ENCODE assay signal across 15 cellular contexts in the genomic region with DNA sequence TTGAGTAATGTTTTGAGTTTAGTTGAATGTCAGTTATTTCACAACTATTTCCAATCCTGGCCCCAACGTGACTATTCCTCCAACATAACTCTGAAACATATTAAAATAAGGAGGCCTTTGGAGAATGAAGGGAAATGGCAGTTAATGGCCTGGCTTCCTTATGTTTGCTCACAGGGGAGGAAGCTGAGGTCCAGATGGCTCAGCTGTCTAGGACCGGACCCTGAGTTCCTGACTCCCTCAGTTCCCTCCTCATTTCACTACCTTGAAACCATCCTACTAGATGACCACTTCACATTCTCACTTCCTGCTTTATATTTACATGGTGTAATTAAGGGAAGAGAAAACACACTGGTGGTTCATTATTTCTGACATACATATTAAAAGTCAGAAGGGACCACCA. TPM values are rescaled to one million over a fixed set of nuclear protein-coding genes. Genes with fewer than 3 reads are reported as not detected.
DNase-seq lines count a peak whose midpoint lies in the region; ATAC-seq, FAIRE-seq and TF ChIP-seq lines count a peak whose summit lies in the region.
"Had no signal": no experiment of that assay in that cellular context is flagged by ENCODE, and none has a peak within 500 bp of the region (broad histone marks: within the 10 kb centered on the region; RNA-seq: fewer than 3 reads in every experiment).

No MANE protein-coding gene starts in this region.

- H3K4me3 ChIP-seq in liver (ENCODE audit: low read depth in 1 of 3, low read length in 3 of 3): no peak overlapping the region
- H3K4me3 ChIP-seq in HepG2 (replicated peaks in 1 of 3; ENCODE audit: insufficient read depth in 1 of 3, low read depth in 2 of 3, low read length in 3 of 3): no peak overlapping the region
- no peak overlapping the region for H3K4me3 ChIP-seq in brain microvascular endothelial cell (ENCODE audit: low read depth, low read length)
- H3K4me3 ChIP-seq: HAP-1 had no signal

- FAIRE-seq in HepG2 (lab: Jason Lieb, UNC): no peak

- H3K4me1 ChIP-seq in liver (ENCODE audit: control insufficient read depth in 4 of 4, insufficient read depth in 4 of 4, low read length in 3 of 4) (no peaks in the 10 kb centered on the region), HepG2 (ENCODE audit: insufficient read depth, low read length) (peaks cover 14% of the 10 kb centered on the region)
- H3K4me1 ChIP-seq: HAP-1 had no signal

- H3K27ac ChIP-seq in liver (ENCODE audit: low read depth in 1 of 2, low read length in 2 of 2) (no peak overlapping the region), HepG2 (ENCODE audit: extremely low read length, insufficient read depth, low read length) (no peak overlapping the region), brain microvascular endothelial cell (no peak overlapping the region)
- H3K27ac ChIP-seq: parathyroid adenoma had no signal

- DNase-seq in HepG2 (ENCODE audit: low spot score) (no peak), SKM-1 (lab: John Stamatoyannopoulos, UW; ENCODE audit: unreplicated experiment) (peak; percentile 24), HPDE6-E6E7 (ENCODE audit: extremely low spot score) (no peak), brain microvascular endothelial cell (no peak), A172 (ENCODE audit: low spot score) (no peak)
- DNase-seq: activated T-cell treated with anti-CD3 and anti-CD28 coated beads, Interleukin-2, amount 50 U/mL, for 48 hours; cerebellar nuclear complex; kidney glomerular epithelial cell; NCI-H510A; T-helper 17 cell had no signal

- H4K20me1 ChIP-seq in HepG2 (ENCODE audit: insufficient read depth, low read length): no peaks in the 10 kb centered on the region

- 86% methylated on average over 2 of the region's 2 CpGs for WGBS in liver
- WGBS in HepG2 (ENCODE audit: low lambda C conversion rate): 56% methylated on average over 2 of the region's 2 CpGs

- no TSS peak for BruUV-seq in HepG2 (replicated peaks; lab: Mats Ljungman, UMichigan)

- TF ChIP-seq RAD21 in liver (IDR thresholded peaks at IDR 0.05) (no peak), HepG2 (CRISPR knock-in tag; IDR thresholded peaks at IDR 0.05) (no peak)

- POLR2A ChIA-PET in HepG2 (lab: Yijun Ruan, JAX): no interaction called here

- H3K27me3 ChIP-seq in liver (ENCODE audit: control insufficient read depth in 4 of 4, insufficient read depth in 4 of 4, low read length in 3 of 4) (peaks cover 0 to 2% (median 0%) of the 10 kb centered on the region in 4 donors), HepG2 (ENCODE audit: control insufficient read depth in 1 of 2, insufficient read depth in 2 of 2, low read length in 2 of 2) (peaks cover 1 to 16% of the 10 kb centered on the region in 2 experiments; a peak in 3 of 5 replicates), brain microvascular endothelial cell (replicated peaks) (peaks cover 11% of the 10 kb centered on the region)

- no peaks in the 10 kb centered on the region for H3K36me3 ChIP-seq in liver (ENCODE audit: control insufficient read depth in 4 of 4, insufficient read depth in 3 of 4, low read depth in 1 of 4, low read length in 3 of 4)
- no peaks in the 10 kb centered on the region for H3K36me3 ChIP-seq in HepG2 (replicated peaks in 1 of 2; ENCODE audit: control insufficient read depth in 1 of 2, insufficient read depth in 2 of 2, low read length in 2 of 2)
- no peaks in the 10 kb centered on the region for H3K36me3 ChIP-seq in brain microvascular endothelial cell (replicated peaks)
- H3K36me3 ChIP-seq: HAP-1 had no signal

- H3K4me2 ChIP-seq in HepG2 (ENCODE audit: low read depth, low read length): no peak overlapping the region

- H3K9me3 ChIP-seq in liver (ENCODE audit: control insufficient read depth in 4 of 4, low read length in 3 of 4) (no peaks in the 10 kb centered on the region), HepG2 (ENCODE audit: low read length) (no peaks in the 10 kb centered on the region)
- H3K9me3 ChIP-seq: HAP-1 had no signal

- no peak for TF ChIP-seq EP300 in HepG2 (IDR thresholded peaks at IDR 0.05; ENCODE audit: low read depth in 2 of 2, low read length in 2 of 2)
- no peak for TF ChIP-seq EP300 in HepG2 (CRISPR knock-in tag; IDR thresholded peaks at IDR 0.05; ENCODE audit: borderline replicate concordance)

- H3K9ac ChIP-seq in liver (ENCODE audit: low read depth in 1 of 2, low read length in 2 of 2) (no peak overlapping the region), HepG2 (ENCODE audit: insufficient read depth, low read depth, low read length) (no peak overlapping the region)
- H3K9ac ChIP-seq: parathyroid adenoma had no signal

- CTCF ChIA-PET in HepG2 (lab: Yijun Ruan, JAX; ENCODE audit: low intra/inter-chr PET ratio, low total read pairs): no interaction called here

- no peaks in the 10 kb centered on the region for H3K79me2 ChIP-seq in HepG2 (ENCODE audit: insufficient read depth, low read length)

- in situ Hi-C loops in HepG2 (cut with HindIII; ENCODE audit: extremely low pct_ligation_motif_present, low pct_unique_long_range_greater_than_20kb) (no loop called here), brain microvascular endothelial cell (cut with HindIII; ENCODE audit: low pct_ligation_motif_present, low sequenced_read_pairs) (no loop called here)

- ATAC-seq in HepG2 (no peak), HG02981 (IDR thresholded peaks at IDR 0.05; ENCODE audit: unreplicated experiment) (peak; percentile 66), HG03457 (IDR thresholded peaks at IDR 0.05; ENCODE audit: unreplicated experiment) (no peak)
- ATAC-seq: T-helper 17 cell had no signal

- no peak for TF ChIP-seq POLR2A in HepG2 (IDR thresholded peaks at IDR 0.05; ENCODE audit: insufficient read depth in 1 of 2, low read depth in 2 of 2, low read length in 2 of 2)

- no peak overlapping the region for H2AFZ ChIP-seq in HepG2 (ENCODE audit: low read length)
- H2AFZ ChIP-seq: parathyroid adenoma had no signal

- intact Hi-C loops in HepG2 (cut with micrococcal nuclease; ENCODE audit: unreplicated experiment): no loop called here

- no peak for TF ChIP-seq CTCF in liver (IDR thresholded peaks at IDR 0.05; ENCODE audit: low read depth, low read length, missing input control)
- TF ChIP-seq CTCF in HepG2 (CRISPR knock-in tag; IDR thresholded peaks at IDR 0.05): no peak
- TF ChIP-seq CTCF in brain microvascular endothelial cell (IDR thresholded peaks at IDR 0.05; ENCODE audit: low read depth, low read length, missing control alignments): no peak

TF ChIP-seq in liver, 16 proteins besides CTCF, POLR2A, EP300 and RAD21:
- TF ChIP-seq NR2F2 (IDR thresholded peaks at IDR 0.05) (no peak), TAF1 (conservative IDR thresholded peaks at IDR 0.05) (no peak)
- TF ChIP-seq, protein P1, sequence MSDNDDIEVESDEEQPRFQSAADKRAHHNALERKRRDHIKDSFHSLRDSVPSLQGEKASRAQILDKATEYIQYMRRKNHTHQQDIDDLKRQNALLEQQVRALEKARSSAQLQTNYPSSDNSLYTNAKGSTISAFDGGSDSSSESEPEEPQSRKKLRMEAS (IDR thresholded peaks at IDR 0.05): peak; percentile 30
- TF ChIP-seq, protein P2, sequence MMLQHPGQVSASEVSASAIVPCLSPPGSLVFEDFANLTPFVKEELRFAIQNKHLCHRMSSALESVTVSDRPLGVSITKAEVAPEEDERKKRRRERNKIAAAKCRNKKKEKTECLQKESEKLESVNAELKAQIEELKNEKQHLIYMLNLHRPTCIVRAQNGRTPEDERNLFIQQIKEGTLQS (IDR thresholded peaks at IDR 0.05): no peak
TF ChIP-seq in liver: peak in this region for 1.

RNA-seq across cellular contexts. Expression of a gene that starts 6.6 kb away (rescaled TPM):
- total RNA-seq in liver (1 to 10 TPM; 2.3 to 4.1 TPM), HepG2 (2016; rRNA removed; fragmentation: Illumina TruSeq; extraction: Trizol) (0.36 and 0.40 TPM in 2 replicates)
- polyA plus RNA-seq in liver (under 1 TPM; 0.82 to 0.96 TPM), HepG2 (2011; rRNA removed) (0.04 and 0.08 TPM in 2 replicates)
- total RNA-seq in HepG2 (2016; cell fraction: cytosol; rRNA removed; fragmentation: Illumina TruSeq; extraction: Trizol; ENCODE audit: low read depth): 0.35 TPM in 1 of 2 replicates, not detected in the other
- 0.22 and 0.49 TPM in 2 replicates for total RNA-seq in HepG2 (2016; cell fraction: insoluble cytoplasmic fraction; rRNA removed; fragmentation: Illumina TruSeq; extraction: Trizol)
- 0.24 and 0.34 TPM in 2 replicates for total RNA-seq in HepG2 (2016; cell fraction: membrane; rRNA removed; fragmentation: Illumina TruSeq; extraction: Trizol)
- 0.34 and 0.66 TPM in 2 replicates for total RNA-seq in HepG2 (2016; cell fraction: nucleus; rRNA removed; fragmentation: Illumina TruSeq; extraction: Trizol)
- polyA plus RNA-seq in HepG2 (2011; cell fraction: cytosol; rRNA removed): 0.07 and 0.15 TPM in 2 replicates
- 0.03 TPM in 1 of 2 replicates, not detected in the other for polyA plus RNA-seq in HepG2 (2011; cell fraction: nucleus; rRNA removed)
- polyA plus RNA-seq in HepG2 (2012): 0.05 and 0.07 TPM in 2 replicates
- polyA plus RNA-seq in HepG2 (2016; cell fraction: cytosol; fragmentation: Illumina TruSeq; extraction: Trizol; ENCODE audit: low read depth): 0.03 and 0.05 TPM in 2 replicates
- 0.14 and 0.72 TPM in 2 replicates for polyA plus RNA-seq in HepG2 (2016; cell fraction: insoluble cytoplasmic fraction; fragmentation: Illumina TruSeq; extraction: Trizol; ENCODE audit: low read depth)
- polyA plus RNA-seq in HepG2 (2016; cell fraction: membrane; fragmentation: Illumina TruSeq; extraction: Trizol; ENCODE audit: low read depth): 0.08 and 0.09 TPM in 2 replicates
- 0.21 and 0.40 TPM in 2 replicates for polyA plus RNA-seq in HepG2 (2016; cell fraction: nucleus; fragmentation: Illumina TruSeq; extraction: Trizol; ENCODE audit: insufficient read depth, low read depth)
- 12.8 TPM in 1 of 2 replicates, not detected in the other for polyA minus RNA-seq in HepG2 (2011; rRNA and poly(A)+ RNA removed; ENCODE audit: low replicate concordance)
- polyA minus RNA-seq in HepG2 (2011; cell fraction: cytosol; rRNA and poly(A)+ RNA removed): not detected in 2 replicates
- polyA minus RNA-seq in HepG2 (2011; cell fraction: nucleus; rRNA and poly(A)+ RNA removed): 0.13 TPM in 1 of 2 replicates, not detected in the other
- 4.7 and 5.7 TPM in 2 replicates for total RNA-seq in A172 (2014; rRNA removed; shearing (Covaris generic))
